In the genomic region with DNA sequence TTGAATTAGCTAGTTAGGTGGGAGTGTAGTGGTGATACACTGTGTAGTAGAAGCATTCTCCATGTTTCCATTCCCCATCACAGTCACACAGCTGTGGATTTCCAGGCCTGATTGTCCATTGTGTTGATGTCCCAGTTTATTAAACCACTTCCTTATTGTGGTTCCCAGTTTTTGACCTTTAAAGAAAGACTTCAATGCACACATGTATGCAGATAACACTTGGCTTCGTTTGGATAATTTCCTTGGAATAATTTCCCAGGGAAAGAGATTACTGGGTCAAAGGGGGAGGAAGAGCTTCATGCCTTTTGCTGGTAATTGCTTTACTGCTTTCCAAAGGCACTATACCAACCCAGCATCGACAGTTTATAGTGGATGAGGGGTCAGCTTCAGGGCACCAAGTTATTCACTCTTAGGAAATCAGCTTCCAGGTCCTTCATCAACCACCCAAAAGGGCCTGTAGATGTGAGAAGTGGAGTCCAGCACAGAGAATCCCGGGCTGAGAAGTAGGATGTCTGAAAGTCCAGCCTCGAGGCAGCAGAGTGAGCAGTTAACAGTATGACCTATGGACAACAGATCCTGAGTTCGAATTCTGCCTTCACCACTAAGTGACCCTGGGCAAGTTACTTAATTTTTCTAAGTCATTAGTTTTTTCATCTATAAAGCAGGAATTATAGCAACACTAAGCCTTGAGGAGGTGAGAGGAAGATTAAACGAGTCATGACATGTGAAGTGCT, we compare ENCODE assay signal across 8 cellular contexts. TPM values are rescaled to one million over a fixed set of nuclear protein-coding genes. Genes with fewer than 3 reads are reported as not detected.
DNase-seq lines count a peak whose midpoint lies in the region; ATAC-seq and TF ChIP-seq lines count a peak whose summit lies in the region.

No MANE protein-coding gene starts in this region.

- H3K4ac ChIP-seq in neuronal stem cell (ENCODE audit: low read length): no peak overlapping the region

- no peaks in the 10 kb centered on the region for H3K9me3 Mint-ChIP-seq in WTC11

- peaks cover 61% of the 10 kb centered on the region for H3K27me3 ChIP-seq in DOHH2 (ENCODE audit: control insufficient read depth, low read length)
- H3K27me3 ChIP-seq in gastroesophageal sphincter: no peaks in the 10 kb centered on the region
- H3K27me3 ChIP-seq in neuronal stem cell (ENCODE audit: control insufficient read depth in 3 of 3, insufficient read depth in 3 of 3, low read depth in 1 of 3, low read length in 3 of 3): peaks cover 0 to 11% (median 0%) of the 10 kb centered on the region in 3 experiments

- H3K4me3 ChIP-seq in DOHH2 (ENCODE audit: low read length) (no peak overlapping the region), gastroesophageal sphincter (no peak overlapping the region), neuronal stem cell (ENCODE audit: low read length in 2 of 2) (no peak overlapping the region)

- H3K27me3 Mint-ChIP-seq in WTC11 (ENCODE audit: low read depth): no peaks in the 10 kb centered on the region; the same call in 1 of the 2 replicates

- no peak for TF ChIP-seq CTCF in DOHH2 (IDR thresholded peaks at IDR 0.05; ENCODE audit: low read depth, low read length, poor library complexity, severe bottlenecking)
- no peak for TF ChIP-seq CTCF in WTC11 (IDR thresholded peaks at IDR 0.05)
- TF ChIP-seq CTCF in gastroesophageal sphincter (IDR thresholded peaks at IDR 0.05): no peak

- no peak overlapping the region for H3K27ac ChIP-seq in DOHH2 (ENCODE audit: low read depth, low read length)
- H3K27ac ChIP-seq in gastroesophageal sphincter: peak overlapping the region in 3 of 4 donors; percentile 21 to 47 (median 37)
- H3K27ac ChIP-seq in neuronal stem cell (replicated peaks; ENCODE audit: low read length): no peak overlapping the region

- no peak overlapping the region for H3K27ac Mint-ChIP-seq in WTC11

- H2BK120ac ChIP-seq in neuronal stem cell (ENCODE audit: low read depth, low read length): no peak overlapping the region

- 0 out of 2 replicates have a peak overlapping the region, but pooled peaks have one; percentile 45 for H3K4me2 ChIP-seq in DOHH2 (ENCODE audit: low read length)
- H3K4me2 ChIP-seq in neuronal stem cell (ENCODE audit: insufficient read depth, low read length, poor library complexity, severe bottlenecking): no peak overlapping the region

- 44 to 50% methylated on average over 1 to 6 of the region's 6 CpGs for WGBS in gastroesophageal sphincter (ENCODE audit: low coverage in 1 of 2), 2 donors
- WGBS in neuronal stem cell (ENCODE audit: extremely low coverage in 2 of 2, insufficient read length in 2 of 2, insufficient replicate concordance in 1 of 2), 2 donors: no CpG with 5 or more reads among the region's 6 CpGs

- H3K4me3 Mint-ChIP-seq in WTC11: no peak overlapping the region

- no peak overlapping the region for H2AK5ac ChIP-seq in neuronal stem cell (ENCODE audit: low read depth, low read length)

- CTCF ChIA-PET in WTC11 (lab: Charles Lee): interaction anchor here (0.6 to 9.6 kb wide), 56 partner anchors 8 to 419 kb away, joined by 3 to 127 read pairs (median 7); partner anchors contain the start of genes GJD3, IGFBP4, RARA and TNS4

- H3K9me2 ChIP-seq in DOHH2 (replicated peaks; ENCODE audit: control insufficient read depth, low read length): no peaks in the 10 kb centered on the region

- no peak overlapping the region for H3K9ac ChIP-seq in neuronal stem cell (ENCODE audit: low read depth, low read length, poor library complexity)

- no peak for TF ChIP-seq EP300 in gastroesophageal sphincter (IDR thresholded peaks at IDR 0.05)

- H4K20me1 ChIP-seq in DOHH2 (ENCODE audit: control insufficient read depth, insufficient read depth, low read depth, low read length): no peaks in the 10 kb centered on the region

- H4K91ac ChIP-seq in neuronal stem cell (ENCODE audit: low read depth, low read length, poor library complexity): no peak overlapping the region

- no peak overlapping the region for H3K14ac ChIP-seq in neuronal stem cell (ENCODE audit: low read length)

- no peak overlapping the region for H2BK15ac ChIP-seq in neuronal stem cell (ENCODE audit: low read length)

- no peaks in the 10 kb centered on the region for H3K36me3 ChIP-seq in DOHH2 (ENCODE audit: control insufficient read depth, low read length)
- no peaks in the 10 kb centered on the region for H3K36me3 ChIP-seq in gastroesophageal sphincter
- H3K36me3 ChIP-seq in neuronal stem cell (replicated peaks in 1 of 2; ENCODE audit: control insufficient read depth in 2 of 2, insufficient read depth in 2 of 2, low read length in 2 of 2): no peaks in the 10 kb centered on the region

- H3F3A ChIP-seq in DOHH2 (ENCODE audit: control insufficient read depth, insufficient read depth): no peaks in the 10 kb centered on the region

- no peak overlapping the region for H3K18ac ChIP-seq in neuronal stem cell (ENCODE audit: low read length)

- no peak overlapping the region for H3K23ac ChIP-seq in neuronal stem cell (ENCODE audit: low read depth, low read length, poor library complexity)

- H3K79me1 ChIP-seq in neuronal stem cell (ENCODE audit: low read depth, low read length): no peaks in the 10 kb centered on the region

- no peak overlapping the region for H2BK12ac ChIP-seq in neuronal stem cell (ENCODE audit: low read length)

- H2BK5ac ChIP-seq in neuronal stem cell (ENCODE audit: low read length): no peak overlapping the region

- ATAC-seq in WTC11 (no peak), gastroesophageal sphincter (no peak), GM19463 (IDR thresholded peaks at IDR 0.05; ENCODE audit: unreplicated experiment) (no peak), HG03520 (IDR thresholded peaks at IDR 0.05; ENCODE audit: unreplicated experiment) (no peak)

- H3K4me1 Mint-ChIP-seq in WTC11: peaks cover 22% of the 10 kb centered on the region

- H3K4me1 ChIP-seq in DOHH2 (ENCODE audit: control insufficient read depth, low read length) (peaks cover 6% of the 10 kb centered on the region), gastroesophageal sphincter (peaks cover 0 to 53% (median 26%) of the 10 kb centered on the region in 3 donors), neuronal stem cell (ENCODE audit: control insufficient read depth in 2 of 2, insufficient read depth in 1 of 2, low read depth in 1 of 2, low read length in 2 of 2) (peaks cover 0 to 5% of the 10 kb centered on the region in 2 donors)

- no peaks in the 10 kb centered on the region for H3K79me2 ChIP-seq in DOHH2 (ENCODE audit: control insufficient read depth, low read length)

- H3K9me3 ChIP-seq in DOHH2 (ENCODE audit: control insufficient read depth, insufficient read depth, low read length): no peaks in the 10 kb centered on the region
- no peaks in the 10 kb centered on the region for H3K9me3 ChIP-seq in gastroesophageal sphincter
- no peaks in the 10 kb centered on the region for H3K9me3 ChIP-seq in neuronal stem cell (replicated peaks in 1 of 2; ENCODE audit: control insufficient read depth in 2 of 2, insufficient read depth in 1 of 2, low read depth in 1 of 2, low read length in 2 of 2)

- no peak overlapping the region for H2AFZ ChIP-seq in neuronal stem cell (ENCODE audit: low read length)

- H4K8ac ChIP-seq in neuronal stem cell (ENCODE audit: low read depth, low read length): no peak overlapping the region

- TF ChIP-seq POLR2A in gastroesophageal sphincter (IDR thresholded peaks at IDR 0.05): no peak

- no peaks in the 10 kb centered on the region for H3K36me3 Mint-ChIP-seq in WTC11

- DNase-seq in WTC11 (ENCODE audit: low spot score) (peak; percentile 0), renal cortical epithelial cell (ENCODE audit: low read depth) (peak; percentile 73), neuronal stem cell (ENCODE audit: low spot score) (no peak), OCI-M2 (lab: John Stamatoyannopoulos, UW; ENCODE audit: unreplicated experiment) (no peak)

- POLR2A ChIA-PET in WTC11 (lab: Charles Lee): interaction anchor here (0.6 to 1.4 kb wide), 5 partner anchors 8 to 174 kb away, joined by 3 to 7 read pairs (median 4); partner anchors contain the start of gene TOP2A

TF ChIP-seq in WTC11, 78 proteins besides CTCF, POLR2A, EP300 and RAD21 (continues in another document):
- TF ChIP-seq, protein P1, sequence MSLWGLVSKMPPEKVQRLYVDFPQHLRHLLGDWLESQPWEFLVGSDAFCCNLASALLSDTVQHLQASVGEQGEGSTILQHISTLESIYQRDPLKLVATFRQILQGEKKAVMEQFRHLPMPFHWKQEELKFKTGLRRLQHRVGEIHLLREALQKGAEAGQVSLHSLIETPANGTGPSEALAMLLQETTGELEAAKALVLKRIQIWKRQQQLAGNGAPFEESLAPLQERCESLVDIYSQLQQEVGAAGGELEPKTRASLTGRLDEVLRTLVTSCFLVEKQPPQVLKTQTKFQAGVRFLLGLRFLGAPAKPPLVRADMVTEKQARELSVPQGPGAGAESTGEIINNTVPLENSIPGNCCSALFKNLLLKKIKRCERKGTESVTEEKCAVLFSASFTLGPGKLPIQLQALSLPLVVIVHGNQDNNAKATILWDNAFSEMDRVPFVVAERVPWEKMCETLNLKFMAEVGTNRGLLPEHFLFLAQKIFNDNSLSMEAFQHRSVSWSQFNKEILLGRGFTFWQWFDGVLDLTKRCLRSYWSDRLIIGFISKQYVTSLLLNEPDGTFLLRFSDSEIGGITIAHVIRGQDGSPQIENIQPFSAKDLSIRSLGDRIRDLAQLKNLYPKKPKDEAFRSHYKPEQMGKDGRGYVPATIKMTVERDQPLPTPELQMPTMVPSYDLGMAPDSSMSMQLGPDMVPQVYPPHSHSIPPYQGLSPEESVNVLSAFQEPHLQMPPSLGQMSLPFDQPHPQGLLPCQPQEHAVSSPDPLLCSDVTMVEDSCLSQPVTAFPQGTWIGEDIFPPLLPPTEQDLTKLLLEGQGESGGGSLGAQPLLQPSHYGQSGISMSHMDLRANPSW (CRISPR knock-in tag; conservative IDR thresholded peaks at IDR 0.05; ENCODE audit: low read depth): no peak
- TF ChIP-seq FOXK1 (CRISPR knock-in tag; IDR thresholded peaks at IDR 0.05) (no peak), OVOL2 (CRISPR knock-in tag; IDR thresholded peaks at IDR 0.05; ENCODE audit: borderline replicate concordance) (no peak), CREB1 (CRISPR knock-in tag; IDR thresholded peaks at IDR 0.05) (no peak)
- TF ChIP-seq, protein P2, sequence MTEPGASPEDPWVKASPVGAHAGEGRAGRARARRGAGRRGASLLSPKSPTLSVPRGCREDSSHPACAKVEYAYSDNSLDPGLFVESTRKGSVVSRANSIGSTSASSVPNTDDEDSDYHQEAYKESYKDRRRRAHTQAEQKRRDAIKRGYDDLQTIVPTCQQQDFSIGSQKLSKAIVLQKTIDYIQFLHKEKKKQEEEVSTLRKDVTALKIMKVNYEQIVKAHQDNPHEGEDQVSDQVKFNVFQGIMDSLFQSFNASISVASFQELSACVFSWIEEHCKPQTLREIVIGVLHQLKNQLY (CRISPR knock-in tag; IDR thresholded peaks at IDR 0.05): no peak

RNA-seq across cellular contexts. Expression of gene TNS4, which starts 31.3 kb away (rescaled TPM):
- total RNA-seq in WTC11 (2021): 0.55 to 0.87 TPM (median 0.80 TPM) in 3 replicates
- total RNA-seq in gastroesophageal sphincter: 1 to 10 TPM in 1 of 4 donors, not detected in 3; 2.2 TPM
- total RNA-seq in renal cortical epithelial cell: 0.05 and 0.69 TPM in 2 replicates
- not detected for polyA plus RNA-seq in neuronal stem cell (2013, experiment 1 of 2)
- not detected for polyA plus RNA-seq in neuronal stem cell (2013, experiment 2 of 2)

RNA-seq across cellular contexts. Expression of gene CCR7, which starts 32.6 kb away (rescaled TPM):
- 0.37 to 0.92 TPM (median 0.57 TPM) in 3 replicates for total RNA-seq in WTC11 (2021)
- total RNA-seq in gastroesophageal sphincter: 1 to 10 TPM in 1 of 4 donors, under 1 TPM in 2, not detected in 1; 0.15 to 2.2 (median 0.35) TPM
- total RNA-seq in renal cortical epithelial cell: not detected in 2 replicates
- 0.10 TPM for polyA plus RNA-seq in neuronal stem cell (2013, experiment 1 of 2)
- polyA plus RNA-seq in neuronal stem cell (2013, experiment 2 of 2): 0.06 TPM

Comparison
In these comparisons a context has a peak if more than half of its experiments do, and no peak if none do; other contexts are left out.
1. H3K27ac ChIP-seq: peak in gastroesophageal sphincter (3 of 4); none in DOHH2 (single experiment) and neuronal stem cell (single experiment).
2. DNase-seq: peak in WTC11 (single experiment) and renal cortical epithelial cell (single experiment); none in neuronal stem cell (single experiment) and OCI-M2 (single experiment).